ENCODE assay signal across 14 cellular contexts in the genomic region with DNA sequence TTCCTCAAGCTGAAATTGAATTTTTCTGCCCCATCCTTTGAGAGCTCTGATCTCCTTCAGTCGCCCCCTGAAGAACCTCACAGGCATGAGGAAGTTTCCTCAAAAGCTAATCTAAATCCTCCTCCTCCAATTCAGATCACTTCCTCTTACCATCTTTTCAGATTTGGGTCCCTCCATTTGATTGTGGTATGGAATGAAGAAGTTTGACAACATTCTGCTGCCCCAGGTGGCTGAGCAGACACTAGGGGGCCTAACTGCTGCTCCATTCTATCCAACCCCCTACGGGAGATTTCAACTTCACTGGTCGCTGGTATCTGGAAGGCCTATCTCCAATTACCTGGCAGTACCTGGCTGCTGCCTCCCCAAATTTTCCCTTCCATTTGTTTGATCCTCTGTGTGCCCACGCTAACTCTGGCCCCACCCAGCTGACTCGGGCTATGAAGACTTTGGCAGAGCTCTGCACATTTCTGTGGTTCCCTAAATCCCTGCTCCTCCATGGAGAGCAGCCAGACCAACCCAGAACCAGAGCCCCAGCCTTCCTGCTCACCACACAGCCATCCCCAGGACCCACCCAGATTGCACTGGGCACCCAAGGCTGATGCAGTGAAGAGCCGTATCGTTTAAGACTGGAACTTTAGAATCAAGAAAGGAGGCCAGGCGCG. TPM values are rescaled to one million over a fixed set of nuclear protein-coding genes. Genes with fewer than 3 reads are reported as not detected.
DNase-seq lines count a peak whose midpoint lies in the region; ATAC-seq and TF ChIP-seq lines count a peak whose summit lies in the region.
"Had no signal": no experiment of that assay in that cellular context is flagged by ENCODE, and none has a peak within 500 bp of the region (broad histone marks: within the 10 kb centered on the region; RNA-seq: fewer than 3 reads in every experiment).

No MANE protein-coding gene starts in this region.

- no peak for TF ChIP-seq POLR2A in stomach (IDR thresholded peaks at IDR 0.05)

- H4K20me1 ChIP-seq in OCI-LY7 (ENCODE audit: insufficient read depth, low read length): no peaks in the 10 kb centered on the region

- ATAC-seq in HG02981 (IDR thresholded peaks at IDR 0.05; ENCODE audit: unreplicated experiment): no peak
- ATAC-seq: gastrocnemius medialis had no signal

- no peak overlapping the region for H3K4me3 ChIP-seq in OCI-LY7 (ENCODE audit: low read depth, low read length, poor library complexity, severe bottlenecking)
- H3K4me3 ChIP-seq in epithelial cell of esophagus (ENCODE audit: low read length): no peak overlapping the region
- no peak overlapping the region for H3K4me3 ChIP-seq in stomach
- H3K4me3 ChIP-seq: gastrocnemius medialis, transverse colon had no signal

- H3K9me3 ChIP-seq in OCI-LY7 (ENCODE audit: low read length) (no peaks in the 10 kb centered on the region), stomach (no peaks in the 10 kb centered on the region)
- H3K9me3 ChIP-seq: gastrocnemius medialis, transverse colon had no signal

- WGBS in stomach, 5 donors: 58 to 75% (median 64%) methylated on average over 9 of the region's 9 CpGs

- no peaks in the 10 kb centered on the region for H3K27me3 ChIP-seq in stomach
- H3K27me3 ChIP-seq: transverse colon had no signal

- H3K27ac ChIP-seq in OCI-LY7 (ENCODE audit: low read depth, low read length, poor library complexity, severe bottlenecking) (no peak overlapping the region), stomach (peak overlapping the region in 3 of 5 donors; percentile 1 to 17 (median 7))
- H3K27ac ChIP-seq: 22Rv1, gastrocnemius medialis, transverse colon had no signal

- CTCF ChIA-PET in OCI-LY7 (lab: Charles Lee; ENCODE audit: unreplicated experiment): interaction anchor here (0.9 to 1.2 kb wide), 2 partner anchors 11 to 26 kb away, joined by 3 to 4 read pairs; no protein-coding TSS in a partner anchor

- intact Hi-C loops in OCI-LY7 (cut with micrococcal nuclease; ENCODE audit: unreplicated experiment) (no loop called here), stomach (cut with DNase I; ENCODE audit: low total_unique reads) (no loop called here)

- H3K4me2 ChIP-seq in OCI-LY7 (ENCODE audit: low read length): 0 out of 2 replicates have a peak overlapping the region, but pooled peaks have one; percentile 10

- H3K36me3 ChIP-seq in OCI-LY7 (ENCODE audit: insufficient read depth, low read length) (no peaks in the 10 kb centered on the region), stomach (peaks cover 4 to 42% (median 26%) of the 10 kb centered on the region in 4 donors)
- H3K36me3 ChIP-seq: gastrocnemius medialis had no signal

- BruUV-seq in OCI-LY7 (replicated peaks; lab: Mats Ljungman, UMichigan): no TSS peak

- TF ChIP-seq EP300 in stomach (IDR thresholded peaks at IDR 0.05): no peak

- H3K79me2 ChIP-seq in OCI-LY7 (ENCODE audit: insufficient read depth, low read depth, low read length): no peaks in the 10 kb centered on the region

- H3K4me1 ChIP-seq in OCI-LY7 (ENCODE audit: insufficient read depth, low read length, poor library complexity, severe bottlenecking) (peaks cover 7% of the 10 kb centered on the region), stomach (peaks cover 5 to 53% (median 30%) of the 10 kb centered on the region in 4 donors)
- H3K4me1 ChIP-seq: transverse colon had no signal

- no peaks in the 10 kb centered on the region for H3K9me2 ChIP-seq in OCI-LY7 (ENCODE audit: insufficient read depth, low read length)

- DNase-seq in DMS 273 (lab: John Stamatoyannopoulos, UW; ENCODE audit: unreplicated experiment) (peak; percentile 23), DMS 273 treated with DMSO at 0.1 percent for 48 hours (lab: John Stamatoyannopoulos, UW) (no peak), OCI-LY7 (ENCODE audit: low spot score) (peak; percentile 28), epithelial cell of esophagus (ENCODE audit: low read depth) (no peak), stomach (no peak), NCI-H748 (lab: John Stamatoyannopoulos, UW; ENCODE audit: unreplicated experiment) (no peak), NCI-H128 (lab: John Stamatoyannopoulos, UW; ENCODE audit: unreplicated experiment) (no peak)
- DNase-seq: central memory CD4-positive, alpha-beta T cell; gastrocnemius medialis; KG1; NCI-H510A; transverse colon had no signal

- POLR2A ChIA-PET in OCI-LY7 (lab: Charles Lee): interaction anchor here (1.0 to 1.5 kb wide), 2 partner anchors 11 to 513 kb away, joined by 4 to 7 read pairs; no protein-coding TSS in a partner anchor

- peak overlapping the region; percentile 70; the same call in 1 of the 2 replicates for H2AFZ ChIP-seq in OCI-LY7 (ENCODE audit: low read length)

- TF ChIP-seq CTCF in OCI-LY7 (conservative IDR thresholded peaks at IDR 0.05; ENCODE audit: low read length) (peak; percentile 67), epithelial cell of esophagus (IDR thresholded peaks at IDR 0.05; ENCODE audit: insufficient read depth, low read depth, low read length, missing control alignments) (peak; percentile 49), stomach (IDR thresholded peaks at IDR 0.05) (no peak)

RNA-seq across cellular contexts. Expression of a gene that starts 7.8 kb away (rescaled TPM):
- not detected in 2 replicates for total RNA-seq in OCI-LY7 (2014; rRNA removed; shearing (Covaris generic))
- not detected in 2 replicates for total RNA-seq in OCI-LY7 (2022)
- total RNA-seq in stomach: 10 to 100 TPM; 11.6 to 64.8 (median 33.5) TPM
- 10 to 100 TPM; 19.5 to 27.8 (median 25.2) TPM for polyA plus RNA-seq in stomach

RNA-seq across cellular contexts. Expression of a gene that starts 13.8 kb away (rescaled TPM):
- total RNA-seq in OCI-LY7 (2014; rRNA removed; shearing (Covaris generic)): 3.7 and 4.4 TPM in 2 replicates
- total RNA-seq in OCI-LY7 (2022) (4.2 and 5.0 TPM in 2 replicates), stomach (1 to 10 TPM in 2 of 5 donors, under 1 TPM in 2, not detected in 1; 0.72 to 3.6 (median 2.0) TPM)
- polyA plus RNA-seq in stomach: 1 to 10 TPM; 1.3 to 1.8 (median 1.5) TPM

RNA-seq across cellular contexts. Expression of a gene that starts 29.7 kb away (rescaled TPM):
- 10.4 and 12.8 TPM in 2 replicates for total RNA-seq in OCI-LY7 (2014; rRNA removed; shearing (Covaris generic))
- 8.4 and 10.5 TPM in 2 replicates for total RNA-seq in OCI-LY7 (2022)
- total RNA-seq in stomach: 10 to 100 TPM in 1 of 5 donors, 1 to 10 TPM in 4; 1.4 to 10.6 (median 3.1) TPM
- polyA plus RNA-seq in stomach: 1 to 10 TPM; 1.1 to 2.1 (median 1.9) TPM

RNA-seq across cellular contexts. Expression of a gene that starts 42.3 kb away (rescaled TPM):
- 22.1 and 24.3 TPM in 2 replicates for total RNA-seq in OCI-LY7 (2014; rRNA removed; shearing (Covaris generic))
- total RNA-seq in OCI-LY7 (2022): 46.6 and 53.6 TPM in 2 replicates
- total RNA-seq in stomach: 1 to 10 TPM in 4 of 5 donors, not detected in 1; 2.2 to 9.6 (median 3.4) TPM
- 1 to 10 TPM; 2.2 to 6.7 (median 2.6) TPM for polyA plus RNA-seq in stomach

Comparison
In these comparisons a context has a peak if more than half of its experiments do, and no peak if none do; other contexts are left out.
1. DNase-seq: peak in DMS 273 (single experiment) and OCI-LY7 (single experiment); none in DMS 273 treated with DMSO at 0.1 percent for 48 hours (single experiment), epithelial cell of esophagus (single experiment), stomach (single experiment), NCI-H748 (single experiment) and NCI-H128 (single experiment).
2. CTCF ChIP-seq: peak in OCI-LY7 (single experiment) and epithelial cell of esophagus (single experiment); none in stomach (0 of 7).
3. RNA of a gene that starts 7.8 kb away (total RNA-seq): 11.6 to 64.8 TPM in stomach; not detected in OCI-LY7; every median in the first group is over 10 times any median in the second.